Comparison of ENCODE assay signal across 9 cellular contexts in genomic region chr6:90175627-90176538, GRCh38.
A peak's percentile ranks its signal among the peaks of the same experiment; 100 is the strongest.
DNase-seq lines count a peak whose midpoint lies in the region; ATAC-seq and TF ChIP-seq lines count a peak whose summit lies in the region.
"Had no signal": no experiment of that assay in that cellular context is flagged by ENCODE, and none has a peak within 500 bp of the region (broad histone marks: within the 10 kb centered on the region; RNA-seq: fewer than 3 reads in every experiment).

No MANE protein-coding gene starts in this region.

- H3K27ac ChIP-seq in smooth muscle cell (ENCODE audit: low read depth), result peak overlapping the region; percentile 55
- no peak overlapping the region for H3K27ac ChIP-seq in thyroid gland
- H3K27ac ChIP-seq: VCaP had no signal

- peak; percentile 48 for DNase-seq in activated T-cell treated with anti-CD3 and anti-CD28 coated beads, Interleukin-2, amount 50 U/mL, for 4 hours
- no peak for DNase-seq in smooth muscle cell (lab: John Stamatoyannopoulos, UW; ENCODE audit: unreplicated experiment)
- DNase-seq in nephron progenitor cell, result no peak
- no peak for DNase-seq in NCI-H345 (lab: John Stamatoyannopoulos, UW)
- DNase-seq in thyroid gland, result no peak
- DNase-seq in Calu3, result no peak

- no peaks in the 10 kb centered on the region for H3K9me3 Mint-ChIP-seq in activated T-cell treated with anti-CD3 and anti-CD28 coated beads, Interleukin-2, amount 50 U/mL, for 4 hours
- H3K9me3 Mint-ChIP-seq in nephron progenitor cell (peaks cover 27% of the 10 kb centered on the region), Calu3 (ENCODE audit: low read depth, unreplicated experiment) (no peaks in the 10 kb centered on the region)

- 73% methylated on average over 8 of the region's 8 CpGs for WGBS in smooth muscle cell (ENCODE audit: low lambda C conversion rate)
- WGBS in thyroid gland, 2 donors, result 67 to 77% methylated on average over 8 of the region's 8 CpGs

- no peaks in the 10 kb centered on the region for H3K27me3 ChIP-seq in smooth muscle cell (ENCODE audit: low read depth)
- no peaks in the 10 kb centered on the region for H3K27me3 ChIP-seq in thyroid gland

- no peak for TF ChIP-seq POLR2A in thyroid gland (IDR thresholded peaks at IDR 0.05)

- H3K4me2 ChIP-seq in smooth muscle cell, result no peak overlapping the region

- peaks cover 71% of the 10 kb centered on the region for H3K4me1 Mint-ChIP-seq in activated T-cell treated with anti-CD3 and anti-CD28 coated beads, Interleukin-2, amount 50 U/mL, for 4 hours (ENCODE audit: low read depth)
- H3K4me1 Mint-ChIP-seq in nephron progenitor cell (peaks cover 6% of the 10 kb centered on the region), Calu3 (ENCODE audit: low read depth, unreplicated experiment) (no peaks in the 10 kb centered on the region)

- TF ChIP-seq CTCF in smooth muscle cell (IDR thresholded peaks at IDR 0.05; ENCODE audit: borderline replicate concordance, insufficient read depth, poor library complexity, severe bottlenecking), result no peak
- no peak for TF ChIP-seq CTCF in nephron progenitor cell (IDR thresholded peaks at IDR 0.05)
- TF ChIP-seq CTCF in thyroid gland (IDR thresholded peaks at IDR 0.05), result no peak
- TF ChIP-seq CTCF in Calu3 (IDR thresholded peaks at IDR 0.05; ENCODE audit: unreplicated experiment), result no peak

- CTCF ChIA-PET in Calu3 (lab: Charles Lee), result no interaction called here

- no peaks in the 10 kb centered on the region for H3K79me2 ChIP-seq in smooth muscle cell (ENCODE audit: low read depth)

- H3K9ac ChIP-seq in smooth muscle cell (ENCODE audit: low read depth), result no peak overlapping the region

- H3K36me3 ChIP-seq in smooth muscle cell (ENCODE audit: low read depth) (no peaks in the 10 kb centered on the region), thyroid gland (no peaks in the 10 kb centered on the region)

- no peaks in the 10 kb centered on the region for H3F3A ChIP-seq in smooth muscle cell (ENCODE audit: low read depth)

- no peak overlapping the region for H2AFZ ChIP-seq in smooth muscle cell (ENCODE audit: low read depth)

- no peaks in the 10 kb centered on the region for H4K20me1 ChIP-seq in smooth muscle cell (ENCODE audit: low read depth)

- peak overlapping the region; percentile 6 for H3K4me3 Mint-ChIP-seq in activated T-cell treated with anti-CD3 and anti-CD28 coated beads, Interleukin-2, amount 50 U/mL, for 4 hours
- H3K4me3 Mint-ChIP-seq in nephron progenitor cell (no peak overlapping the region), Calu3 (ENCODE audit: low read depth, unreplicated experiment) (no peak overlapping the region)

- H3K4me3 ChIP-seq in smooth muscle cell (no peak overlapping the region), thyroid gland (replicated peaks in 1 of 3) (no peak overlapping the region)

- H3K36me3 Mint-ChIP-seq in activated T-cell treated with anti-CD3 and anti-CD28 coated beads, Interleukin-2, amount 50 U/mL, for 4 hours (ENCODE audit: insufficient read depth), result peaks cover 5% of the 10 kb centered on the region
- H3K36me3 Mint-ChIP-seq in nephron progenitor cell (ENCODE audit: low read depth), result peaks cover 19% of the 10 kb centered on the region
- H3K36me3 Mint-ChIP-seq in Calu3 (ENCODE audit: insufficient read depth, unreplicated experiment), result no peaks in the 10 kb centered on the region

- H3K9me3 ChIP-seq in smooth muscle cell (replicated peaks; ENCODE audit: low read depth) (no peaks in the 10 kb centered on the region), thyroid gland (no peaks in the 10 kb centered on the region)

- H3K27me3 Mint-ChIP-seq in activated T-cell treated with anti-CD3 and anti-CD28 coated beads, Interleukin-2, amount 50 U/mL, for 4 hours (ENCODE audit: low read depth), result no peaks in the 10 kb centered on the region
- H3K27me3 Mint-ChIP-seq in nephron progenitor cell (ENCODE audit: low read depth, poor library complexity), result peaks cover 10% of the 10 kb centered on the region
- no peaks in the 10 kb centered on the region for H3K27me3 Mint-ChIP-seq in Calu3 (ENCODE audit: unreplicated experiment)

- ATAC-seq in GM18858 (IDR thresholded peaks at IDR 0.05; ENCODE audit: unreplicated experiment) (peak; percentile 79), HG03442 (IDR thresholded peaks at IDR 0.05; ENCODE audit: unreplicated experiment) (peak; percentile 86)
- ATAC-seq in activated T-cell treated with anti-CD3 and anti-CD28 coated beads, Interleukin-2, amount 50 U/mL, for 4 hours, result peak; percentile 92 to 94

- H3K4me1 ChIP-seq in smooth muscle cell (ENCODE audit: low read depth) (no peaks in the 10 kb centered on the region), thyroid gland (no peaks in the 10 kb centered on the region)

- BruUV-seq in Calu3 (replicated peaks; lab: Mats Ljungman, UMichigan), result no TSS peak

- H3K27ac Mint-ChIP-seq in nephron progenitor cell, result no peak overlapping the region
- no peak overlapping the region for H3K27ac Mint-ChIP-seq in Calu3 (ENCODE audit: unreplicated experiment)

- intact Hi-C loops in thyroid gland (cut with DNase I) (no loop called here), Calu3 (cut with micrococcal nuclease; ENCODE audit: unreplicated experiment) (no loop called here)
